8 cellular contexts compared by ENCODE assay signal in genomic region chr22:31448382-31448781, GRCh38.
"Had no signal": no experiment of that assay in that cellular context is flagged by ENCODE, and none has a peak within 500 bp of the region (broad histone marks: within the 10 kb centered on the region; RNA-seq: fewer than 3 reads in every experiment).

No MANE protein-coding gene starts in this region.

- H3K27ac Mint-ChIP-seq: activated CD8-positive, alpha-beta memory T cell treated with anti-CD3 and anti-CD28 coated beads, Interleukin-2, amount 10 ng/mL, durations not matched to agents 7 days and 5 days had no signal

- H3K4me3 Mint-ChIP-seq: activated CD8-positive, alpha-beta memory T cell treated with anti-CD3 and anti-CD28 coated beads, Interleukin-2, amount 10 ng/mL, durations not matched to agents 7 days and 5 days had no signal

- DNase-seq: activated CD8-positive, alpha-beta memory T cell treated with anti-CD3 and anti-CD28 coated beads, Interleukin-2, amount 10 ng/mL, durations not matched to agents 7 days and 5 days; activated naive CD4-positive, alpha-beta T cell treated with Interleukin-2 at 50 U/mL for 16 hours; amygdala; mesendoderm; SW 1271; tibial artery had no signal

- H3K27me3 Mint-ChIP-seq: activated CD8-positive, alpha-beta memory T cell treated with anti-CD3 and anti-CD28 coated beads, Interleukin-2, amount 10 ng/mL, durations not matched to agents 7 days and 5 days had no signal

- ATAC-seq: activated CD4-positive, CD25-positive, alpha-beta regulatory T cell treated with anti-CD3 and anti-CD28 coated beads, Interleukin-2, amount 50 U/mL, for 24 hours; activated CD8-positive, alpha-beta memory T cell treated with anti-CD3 and anti-CD28 coated beads, Interleukin-2, amount 10 ng/mL, durations not matched to agents 7 days and 5 days; esophagus mucosa had no signal
